1 cellular context compared by ENCODE assay signal in genomic region chr2:168798076-168798887, GRCh38.
A peak's percentile ranks its signal among the peaks of the same experiment; 100 is the strongest.
TF ChIP-seq lines count a peak whose summit lies in the region.

No MANE protein-coding gene starts in this region.

TF ChIP-seq in K562, 482 proteins besides CTCF, POLR2A, EP300 and RAD21 (continued from another document):
- no peak for TF ChIP-seq ZBTB49 (CRISPR knock-in tag; IDR thresholded peaks at IDR 0.05; ENCODE audit: borderline replicate concordance)
- TF ChIP-seq HSF4 (CRISPR knock-in tag; IDR thresholded peaks at IDR 0.05; ENCODE audit: borderline replicate concordance) = peak; percentile 79; the same call in 1 of the 2 replicates
- TF ChIP-seq ZKSCAN1 (IDR thresholded peaks at IDR 0.05; ENCODE audit: low read depth, low read length) = 0 out of 2 replicates have a peak, but pooled peaks have one; percentile 30
- TF ChIP-seq NFXL1 (CRISPR knock-in tag; IDR thresholded peaks at IDR 0.05) = no peak
- TF ChIP-seq HMG20B (CRISPR knock-in tag; IDR thresholded peaks at IDR 0.05) = no peak
- TF ChIP-seq MAFK (IDR thresholded peaks at IDR 0.05; ENCODE audit: low read length) = peak; percentile 4; the same call in 1 of the 2 replicates
- TF ChIP-seq E4F1 (CRISPR knock-in tag; IDR thresholded peaks at IDR 0.05; ENCODE audit: borderline replicate concordance) = no peak
- TF ChIP-seq ZNF24 (IDR thresholded peaks at IDR 0.05) = 0 out of 2 replicates have a peak, but pooled peaks have one; percentile 17
- TF ChIP-seq TAF1 (IDR thresholded peaks at IDR 0.05; ENCODE audit: control insufficient read depth, extremely low read depth, insufficient read depth, low read length, severe bottlenecking) = peak; percentile 64
- peak; percentile 66 for TF ChIP-seq NFE2 (IDR thresholded peaks at IDR 0.05; ENCODE audit: low read depth)
- peak in 1 of 2 experiments; percentile 91; a peak in 2 of 3 replicates for TF ChIP-seq CBX3 (IDR thresholded peaks at IDR 0.05; ENCODE audit: borderline replicate concordance in 1 of 2, low read length in 2 of 2)
- TF ChIP-seq MBD2 (IDR thresholded peaks at IDR 0.05; ENCODE audit: borderline replicate concordance, low read depth) = no peak
- TF ChIP-seq ZNF592 (IDR thresholded peaks at IDR 0.05) = peak; percentile 95
- TF ChIP-seq ZNF175 (CRISPR knock-in tag; IDR thresholded peaks at IDR 0.05; ENCODE audit: low read depth) = peak; percentile 52; the same call in 1 of the 2 replicates
- peak; percentile 93 for TF ChIP-seq BHLHE40 (IDR thresholded peaks at IDR 0.05; ENCODE audit: low read length)
- no peak for TF ChIP-seq STAT5B (CRISPR knock-in tag; IDR thresholded peaks at IDR 0.05)
- peak; percentile 65; the same call in 1 of the 2 replicates for TF ChIP-seq SMARCE1 (IDR thresholded peaks at IDR 0.05)
- TF ChIP-seq ETV1 (tag; conservative IDR thresholded peaks at IDR 0.05; ENCODE audit: low read depth) = peak; percentile 95
- TF ChIP-seq ZNF263 (CRISPR knock-in tag; IDR thresholded peaks at IDR 0.05; ENCODE audit: borderline replicate concordance) = no peak
- TF ChIP-seq ZNF584 (CRISPR knock-in tag; IDR thresholded peaks at IDR 0.05; ENCODE audit: low read depth) = peak; percentile 82; the same call in 1 of the 2 replicates
- TF ChIP-seq SIN3B (IDR thresholded peaks at IDR 0.05; ENCODE audit: low read depth) = peak; percentile 16; the same call in 1 of the 2 replicates
- TF ChIP-seq ZBTB33 (CRISPR knock-in tag; IDR thresholded peaks at IDR 0.05) = peak; percentile 22; the same call in 1 of the 2 replicates
- peak; percentile 51; the same call in 1 of the 2 replicates for TF ChIP-seq ZBTB2 (IDR thresholded peaks at IDR 0.05)
- no peak for TF ChIP-seq NCOA4 (IDR thresholded peaks at IDR 0.05; ENCODE audit: partially characterized antibody)
- TF ChIP-seq ELF2 (CRISPR knock-in tag; IDR thresholded peaks at IDR 0.05) = peak; percentile 42
- TF ChIP-seq ELF1 (tag; IDR thresholded peaks at IDR 0.05) = peak; percentile 91
- TF ChIP-seq SMAD1 (IDR thresholded peaks at IDR 0.05; ENCODE audit: low read depth, low read length, partially characterized antibody) = peak; percentile 77
- TF ChIP-seq YY1 (IDR thresholded peaks at IDR 0.05; ENCODE audit: borderline replicate concordance in 1 of 3, control insufficient read depth in 1 of 3, extremely low read depth in 1 of 3, insufficient read depth in 3 of 3, insufficient read length in 1 of 3, insufficient replicate concordance in 2 of 3, low read depth in 1 of 3, low read length in 2 of 3) = peak in 2 of 3 experiments; percentile 53 to 83
- TF ChIP-seq NFIX (CRISPR knock-in tag; IDR thresholded peaks at IDR 0.05; ENCODE audit: low read depth) = peak; percentile 24; the same call in 1 of the 2 replicates
- no peak; the same call in none of the 2 replicates for TF ChIP-seq DIDO1 (tag; IDR thresholded peaks at IDR 0.05; ENCODE audit: low read depth)
- 0 out of 2 replicates have a peak, but pooled peaks have one; percentile 64 for TF ChIP-seq ZNF449 (CRISPR knock-in tag; IDR thresholded peaks at IDR 0.05)
- TF ChIP-seq MCM2 (IDR thresholded peaks at IDR 0.05; ENCODE audit: low read depth) = no peak
